In the genomic region with DNA sequence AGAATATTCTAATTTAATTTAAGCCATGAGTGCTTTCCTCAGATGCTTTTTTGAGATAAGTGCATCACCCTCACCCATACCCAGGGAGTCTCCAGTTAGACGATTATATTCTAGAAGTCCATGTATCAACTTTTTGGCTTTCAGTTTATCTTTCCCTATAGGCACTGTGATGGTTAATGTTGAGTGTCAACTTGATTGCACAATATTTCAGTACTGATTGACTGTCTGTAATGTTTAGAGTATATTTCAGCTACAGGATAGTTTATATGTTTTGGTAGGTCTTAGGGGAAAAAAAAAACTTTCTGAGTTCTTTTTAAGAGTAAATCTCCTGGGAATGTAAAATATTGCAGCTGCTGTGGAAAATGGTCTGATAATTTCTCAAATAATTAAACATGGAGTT, we compare ENCODE assay signal across 8 cellular contexts.
"Had no signal": no experiment of that assay in that cellular context is flagged by ENCODE, and none has a peak within 500 bp of the region (broad histone marks: within the 10 kb centered on the region; RNA-seq: fewer than 3 reads in every experiment).

No MANE protein-coding gene starts in this region.

- H3K4me3 ChIP-seq: K562 had no signal

- H3K27ac Mint-ChIP-seq: IgD-negative memory B cell had no signal

- DNase-seq: Karpas-422, KBM-7, KG1 had no signal

- H3K9ac ChIP-seq: KMS-11 had no signal

- H3K27ac ChIP-seq: HL-60, KMS-11 had no signal

- H3K27me3 Mint-ChIP-seq: IgD-negative memory B cell had no signal

- H3K36me3 Mint-ChIP-seq: IgD-negative memory B cell had no signal

- ATAC-seq: K562 had no signal

- H3K4me3 Mint-ChIP-seq: IgD-negative memory B cell had no signal

- H3K4me1 Mint-ChIP-seq: IgD-negative memory B cell had no signal

- H3K4me2 ChIP-seq: KMS-11 had no signal

- FAIRE-seq: HTR-8/SVneo, K562 had no signal
